In the genomic region with DNA sequence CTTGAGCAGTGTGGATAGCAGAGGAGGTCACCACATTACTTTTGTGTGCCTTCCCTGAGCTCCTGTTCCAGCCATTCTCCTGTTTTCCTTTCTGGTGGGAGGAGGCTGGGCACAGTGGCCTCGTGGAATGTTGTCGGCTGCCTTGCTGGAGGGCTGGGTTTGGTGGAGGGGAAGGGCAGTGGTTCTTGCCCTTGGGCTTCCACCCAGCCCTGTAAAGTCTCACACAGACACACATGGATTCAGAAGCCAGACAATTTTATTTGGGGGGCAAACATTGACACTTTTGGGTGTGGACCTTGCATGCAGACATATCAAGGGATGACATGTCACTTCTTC, we compare ENCODE assay signal across 18 cellular contexts. TPM values are rescaled to one million over a fixed set of nuclear protein-coding genes. Genes with fewer than 3 reads are reported as not detected.
DNase-seq lines count a peak whose midpoint lies in the region; ATAC-seq and TF ChIP-seq lines count a peak whose summit lies in the region.
"Had no signal": no experiment of that assay in that cellular context is flagged by ENCODE, and none has a peak within 500 bp of the region (broad histone marks: within the 10 kb centered on the region; RNA-seq: fewer than 3 reads in every experiment).

No MANE protein-coding gene starts in this region.

- no peak for TF ChIP-seq CTCF in RWPE1 (conservative IDR thresholded peaks at IDR 0.05; ENCODE audit: low read depth)
- no peak for TF ChIP-seq CTCF in endothelial cell (IDR thresholded peaks at IDR 0.05; ENCODE audit: unreplicated experiment)
- TF ChIP-seq CTCF in osteocyte (IDR thresholded peaks at IDR 0.05) = no peak

- H3K27ac ChIP-seq in RWPE1 = peak overlapping the region; percentile 58
- H3K27ac ChIP-seq: Peyer's patch had no signal

- POLR2A ChIA-PET in RWPE1 (lab: Yijun Ruan, JAX; ENCODE audit: low non-redundant PET) = no interaction called here

- CTCF ChIA-PET in RWPE1 (lab: Yijun Ruan, JAX) = no interaction called here

- DNase-seq in AG08395 (ENCODE audit: low spot score) = peak; percentile 17
- DNase-seq in RWPE1 (ENCODE audit: low spot score) = no peak
- DNase-seq in endothelial cell (ENCODE audit: low spot score) = no peak
- DNase-seq in osteocyte (ENCODE audit: extremely low spot score, unreplicated experiment) = no peak
- no peak for DNase-seq in glomerular visceral epithelial cell (ENCODE audit: extremely low spot score)
- no peak for DNase-seq in islet precursor cell
- no peak for DNase-seq in NCI-H226
- DNase-seq: CD8-positive, alpha-beta memory T cell; DMS153; KG1; NCI-H1092; NCI-H1694 treated with DMSO at 0.1 percent for 48 hours; NCI-H2171; NCI-H82; Peyer's patch; SHP77 had no signal

- H3K36me3 Mint-ChIP-seq in endothelial cell (ENCODE audit: low read depth, unreplicated experiment) (peaks cover 19% of the 10 kb centered on the region), osteocyte (ENCODE audit: unreplicated experiment) (peaks cover 17% of the 10 kb centered on the region)

- H3K4me1 Mint-ChIP-seq in endothelial cell (ENCODE audit: unreplicated experiment) = peaks cover 15% of the 10 kb centered on the region
- H3K4me1 Mint-ChIP-seq in osteocyte (ENCODE audit: unreplicated experiment) = peaks cover 31% of the 10 kb centered on the region

- H3K9me3 Mint-ChIP-seq in endothelial cell (ENCODE audit: unreplicated experiment) = no peaks in the 10 kb centered on the region
- H3K9me3 Mint-ChIP-seq in osteocyte (ENCODE audit: unreplicated experiment) = no peaks in the 10 kb centered on the region
- H3K9me3 Mint-ChIP-seq: CD8-positive, alpha-beta memory T cell had no signal

- H3K4me3 Mint-ChIP-seq in endothelial cell (ENCODE audit: unreplicated experiment) = no peak overlapping the region
- H3K4me3 Mint-ChIP-seq in osteocyte (ENCODE audit: unreplicated experiment) = no peak overlapping the region

- H3K27me3 Mint-ChIP-seq in endothelial cell (ENCODE audit: unreplicated experiment) (peaks cover 22% of the 10 kb centered on the region), osteocyte (ENCODE audit: unreplicated experiment) (no peaks in the 10 kb centered on the region)
- H3K27me3 Mint-ChIP-seq: CD8-positive, alpha-beta memory T cell had no signal

- ATAC-seq in activated CD4-positive, CD25-positive, alpha-beta regulatory T cell treated with anti-CD3 and anti-CD28 coated beads, Interleukin-2, amount 50 U/mL, for 24 hours = no peak

- H3K27ac Mint-ChIP-seq in endothelial cell (ENCODE audit: unreplicated experiment) = peak overlapping the region; percentile 57
- peak overlapping the region; percentile 10 for H3K27ac Mint-ChIP-seq in osteocyte (ENCODE audit: unreplicated experiment)

RNA-seq across cellular contexts. Expression of gene NPFF, which starts 0.9 kb away (rescaled TPM):
- total RNA-seq in endothelial cell (ENCODE audit: unreplicated experiment) = not detected
- not detected in 2 replicates for total RNA-seq in osteocyte
- total RNA-seq: CD8-positive, alpha-beta memory T cell; M059J; Peyer's patch had no signal

RNA-seq across cellular contexts. Expression of gene TARBP2, which starts 5.3 kb away (rescaled TPM):
- 45.3 TPM for total RNA-seq in endothelial cell (ENCODE audit: unreplicated experiment)
- 33.9 and 38.8 TPM in 2 replicates for total RNA-seq in osteocyte

RNA-seq across cellular contexts. Expression of gene MAP3K12, which starts 7.2 kb away (rescaled TPM):
- total RNA-seq in endothelial cell (ENCODE audit: unreplicated experiment) = 20.9 TPM
- total RNA-seq in osteocyte = 47.7 and 51.8 TPM in 2 replicates

RNA-seq across cellular contexts. Expression of gene PCBP2, which starts 54.5 kb away (rescaled TPM):
- total RNA-seq in endothelial cell (ENCODE audit: unreplicated experiment) (1,084 TPM), osteocyte (984 and 1,015 TPM in 2 replicates)
